10 cellular contexts compared by ENCODE assay signal in the genomic region with DNA sequence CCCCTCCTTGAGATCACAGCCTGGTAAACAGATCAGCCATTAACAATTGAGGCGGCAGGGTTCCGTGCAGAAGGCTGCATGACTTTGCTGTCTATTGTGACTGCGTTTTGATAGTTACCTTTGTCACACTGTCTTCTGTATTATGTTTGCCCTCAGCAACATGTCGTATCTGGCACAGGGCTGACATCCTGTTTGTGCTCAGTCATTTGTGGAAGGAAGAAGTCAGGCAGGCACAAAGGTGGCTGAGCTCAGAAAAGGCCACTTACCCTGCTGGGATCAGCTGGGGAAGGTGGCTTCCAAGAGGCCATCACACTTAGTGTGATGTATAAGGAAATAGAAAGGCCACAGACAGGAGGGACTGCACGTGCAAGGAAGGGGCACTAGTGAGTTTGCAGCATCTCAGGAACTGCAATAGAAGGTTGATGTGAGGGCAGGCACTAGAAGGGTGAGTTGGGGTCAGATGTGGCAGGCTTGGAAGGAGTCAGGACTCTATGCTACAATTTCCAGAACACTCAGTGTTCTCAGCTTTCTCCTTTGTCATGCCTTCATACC. TPM values are rescaled to one million over a fixed set of nuclear protein-coding genes. Genes with fewer than 3 reads are reported as not detected.
DNase-seq lines count a peak whose midpoint lies in the region; ATAC-seq and TF ChIP-seq lines count a peak whose summit lies in the region.
"Had no signal": no experiment of that assay in that cellular context is flagged by ENCODE, and none has a peak within 500 bp of the region (broad histone marks: within the 10 kb centered on the region; RNA-seq: fewer than 3 reads in every experiment).

No MANE protein-coding gene starts in this region.

- 41 to 64% methylated on average over 4 of the region's 5 CpGs for WGBS in esophagus squamous epithelium, 2 donors

- intact Hi-C loops in esophagus squamous epithelium (cut with DNase I) = no loop called here

- peak overlapping the region; percentile 61 for H3K4me2 ChIP-seq in OCI-LY3 (ENCODE audit: low read length)
- H3K4me2 ChIP-seq: PC-9 had no signal

- H3K36me3 ChIP-seq in OCI-LY3 (replicated peaks; ENCODE audit: low read depth, low read length) (peaks cover 71% of the 10 kb centered on the region), esophagus squamous epithelium (peaks cover 0 to 61% (median 9%) of the 10 kb centered on the region in 3 donors)

- H3K9ac ChIP-seq in OCI-LY3 (ENCODE audit: low read length) = peak overlapping the region; percentile 32

- TF ChIP-seq POLR2A in esophagus squamous epithelium (IDR thresholded peaks at IDR 0.05) = no peak

- H4K20me1 ChIP-seq in OCI-LY3 (ENCODE audit: insufficient read depth, low read length) = peaks cover 56% of the 10 kb centered on the region

- no peaks in the 10 kb centered on the region for H3K27me3 ChIP-seq in OCI-LY3 (ENCODE audit: low read depth, low read length)
- no peaks in the 10 kb centered on the region for H3K27me3 ChIP-seq in esophagus squamous epithelium

- DNase-seq in esophagus squamous epithelium (lab: John Stamatoyannopoulos, UW) = no peak
- DNase-seq in cerebellum (ENCODE audit: low spot score) = no peak
- no peak for DNase-seq in iPS-NIHi11 (ENCODE audit: low spot score)
- no peak for DNase-seq in HPDE6-E6E7 (ENCODE audit: extremely low spot score)
- DNase-seq: NCI-H1092 treated with DMSO at 0.1 percent for 48 hours, PC-9 had no signal

- H3K4me3 ChIP-seq in GM08714 (ENCODE audit: low read length) (peak overlapping the region; percentile 39; the same call in 1 of the 2 replicates), OCI-LY3 (ENCODE audit: low read length) (peak overlapping the region; percentile 42), esophagus squamous epithelium (peak overlapping the region in 1 of 4 donors; percentile 8)
- H3K4me3 ChIP-seq: HAP-1, PC-9 had no signal

- peaks cover 50% of the 10 kb centered on the region for H3K4me1 Mint-ChIP-seq in stimulated activated memory B cell treated with anti-CD40 and anti-IgM and Interleukin-4, amounts not matched to agents 10 μg/mL and 1 μg/mL and 100 μg/mL, for 72 hours

- peak overlapping the region; percentile 59 for H3K4me3 Mint-ChIP-seq in stimulated activated memory B cell treated with anti-CD40 and anti-IgM and Interleukin-4, amounts not matched to agents 10 μg/mL and 1 μg/mL and 100 μg/mL, for 72 hours

- no peak for TF ChIP-seq CTCF in OCI-LY3 (IDR thresholded peaks at IDR 0.05; ENCODE audit: low read depth, low read length)
- TF ChIP-seq CTCF in esophagus squamous epithelium (IDR thresholded peaks at IDR 0.05) = no peak

- H3K27ac ChIP-seq in OCI-LY3 (ENCODE audit: low read length) (peak overlapping the region; percentile 82), esophagus squamous epithelium (peak overlapping the region in 3 of 4 donors; percentile 38 to 58 (median 41))
- H3K27ac ChIP-seq: PC-9 had no signal

- peaks cover 60% of the 10 kb centered on the region for H3K36me3 Mint-ChIP-seq in stimulated activated memory B cell treated with anti-CD40 and anti-IgM and Interleukin-4, amounts not matched to agents 10 μg/mL and 1 μg/mL and 100 μg/mL, for 72 hours

- H3K4me1 ChIP-seq in OCI-LY3 (ENCODE audit: low read length) (peaks cover 31% of the 10 kb centered on the region), esophagus squamous epithelium (peaks cover 14 to 76% (median 68%) of the 10 kb centered on the region in 3 donors)
- H3K4me1 ChIP-seq: HAP-1 had no signal

- no peaks in the 10 kb centered on the region for H3K9me3 ChIP-seq in OCI-LY3 (ENCODE audit: insufficient read depth, low read length)
- no peaks in the 10 kb centered on the region for H3K9me3 ChIP-seq in esophagus squamous epithelium
- H3K9me3 ChIP-seq: HAP-1 had no signal

- H3K79me2 ChIP-seq in OCI-LY3 (ENCODE audit: low read length) = peaks cover 96% of the 10 kb centered on the region

- no peak overlapping the region for H2AFZ ChIP-seq in OCI-LY3 (ENCODE audit: low read depth, low read length)
- H2AFZ ChIP-seq: PC-9 had no signal

- H3K9me3 Mint-ChIP-seq in stimulated activated memory B cell treated with anti-CD40 and anti-IgM and Interleukin-4, amounts not matched to agents 10 μg/mL and 1 μg/mL and 100 μg/mL, for 72 hours = peaks cover 3% of the 10 kb centered on the region

- H3K27me3 Mint-ChIP-seq in stimulated activated memory B cell treated with anti-CD40 and anti-IgM and Interleukin-4, amounts not matched to agents 10 μg/mL and 1 μg/mL and 100 μg/mL, for 72 hours = no peaks in the 10 kb centered on the region

- ATAC-seq in stimulated activated memory B cell treated with anti-CD40 and anti-IgM and Interleukin-4, amounts not matched to agents 10 μg/mL and 1 μg/mL and 100 μg/mL, for 72 hours = peak; percentile 91

- peak overlapping the region; percentile 83 for H3K27ac Mint-ChIP-seq in stimulated activated memory B cell treated with anti-CD40 and anti-IgM and Interleukin-4, amounts not matched to agents 10 μg/mL and 1 μg/mL and 100 μg/mL, for 72 hours

RNA-seq across cellular contexts. Expression of a gene that starts 13.4 kb away (rescaled TPM):
- total RNA-seq in esophagus squamous epithelium = 10 to 100 TPM; 34.0 to 52.3 (median 44.5) TPM
- 13.1 TPM for total RNA-seq in cerebellum

RNA-seq across cellular contexts. Expression of a gene that starts 15.8 kb away (rescaled TPM):
- total RNA-seq in esophagus squamous epithelium (10 to 100 TPM in 2 of 4 donors, 1 to 10 TPM in 2; 8.3 to 14.8 (median 11.1) TPM), cerebellum (14.2 TPM)
